1 cellular context compared by ENCODE assay signal in the genomic region with DNA sequence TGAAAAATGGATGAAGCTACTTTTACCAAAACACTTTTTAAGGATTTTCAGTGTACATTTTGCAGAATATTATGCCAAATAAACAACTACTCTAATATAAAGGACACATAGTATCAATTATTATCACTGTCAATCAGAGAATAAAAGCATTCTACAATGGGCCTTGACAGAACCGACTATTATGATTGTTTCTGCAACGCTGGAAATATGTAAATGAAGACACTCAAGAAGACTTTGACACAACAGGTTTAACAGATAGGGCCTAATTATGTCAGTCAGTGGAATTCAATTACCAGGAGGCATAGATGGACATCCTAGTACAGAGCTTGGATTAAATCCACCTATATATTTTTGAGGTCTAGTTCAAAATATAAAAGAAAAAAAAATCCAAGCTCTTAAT.
TF ChIP-seq lines count a peak whose summit lies in the region.

No MANE protein-coding gene starts in this region.

TF ChIP-seq in K562, 482 proteins besides CTCF, POLR2A, EP300 and RAD21 (continued from another document):
- TF ChIP-seq, protein P1, sequence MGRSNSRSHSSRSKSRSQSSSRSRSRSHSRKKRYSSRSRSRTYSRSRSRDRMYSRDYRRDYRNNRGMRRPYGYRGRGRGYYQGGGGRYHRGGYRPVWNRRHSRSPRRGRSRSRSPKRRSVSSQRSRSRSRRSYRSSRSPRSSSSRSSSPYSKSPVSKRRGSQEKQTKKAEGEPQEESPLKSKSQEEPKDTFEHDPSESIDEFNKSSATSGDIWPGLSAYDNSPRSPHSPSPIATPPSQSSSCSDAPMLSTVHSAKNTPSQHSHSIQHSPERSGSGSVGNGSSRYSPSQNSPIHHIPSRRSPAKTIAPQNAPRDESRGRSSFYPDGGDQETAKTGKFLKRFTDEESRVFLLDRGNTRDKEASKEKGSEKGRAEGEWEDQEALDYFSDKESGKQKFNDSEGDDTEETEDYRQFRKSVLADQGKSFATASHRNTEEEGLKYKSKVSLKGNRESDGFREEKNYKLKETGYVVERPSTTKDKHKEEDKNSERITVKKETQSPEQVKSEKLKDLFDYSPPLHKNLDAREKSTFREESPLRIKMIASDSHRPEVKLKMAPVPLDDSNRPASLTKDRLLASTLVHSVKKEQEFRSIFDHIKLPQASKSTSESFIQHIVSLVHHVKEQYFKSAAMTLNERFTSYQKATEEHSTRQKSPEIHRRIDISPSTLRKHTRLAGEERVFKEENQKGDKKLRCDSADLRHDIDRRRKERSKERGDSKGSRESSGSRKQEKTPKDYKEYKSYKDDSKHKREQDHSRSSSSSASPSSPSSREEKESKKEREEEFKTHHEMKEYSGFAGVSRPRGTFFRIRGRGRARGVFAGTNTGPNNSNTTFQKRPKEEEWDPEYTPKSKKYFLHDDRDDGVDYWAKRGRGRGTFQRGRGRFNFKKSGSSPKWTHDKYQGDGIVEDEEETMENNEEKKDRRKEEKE (IDR thresholded peaks at IDR 0.05; ENCODE audit: borderline replicate concordance in 1 of 2, control insufficient read depth in 1 of 2, low read depth in 2 of 2, low read length in 1 of 2), result no peak
- TF ChIP-seq ZNF232 (CRISPR knock-in tag; IDR thresholded peaks at IDR 0.05) (no peak), PCBP1 (IDR thresholded peaks at IDR 0.05; ENCODE audit: low read depth, low read length, poor library complexity, severe bottlenecking) (no peak), DPF2 (IDR thresholded peaks at IDR 0.05) (no peak), IFI16 (CRISPR knock-in tag; IDR thresholded peaks at IDR 0.05) (no peak), DMBX1 (CRISPR knock-in tag; IDR thresholded peaks at IDR 0.05; ENCODE audit: borderline replicate concordance) (no peak), JUND (IDR thresholded peaks at IDR 0.05; ENCODE audit: borderline replicate concordance, low read depth, low read length) (no peak), JUND (tag; IDR thresholded peaks at IDR 0.05; ENCODE audit: borderline replicate concordance, low read depth, low read length) (no peak), RBM15 (IDR thresholded peaks at IDR 0.05; ENCODE audit: insufficient read depth, low read length) (no peak), ZNF354B (CRISPR knock-in tag; IDR thresholded peaks at IDR 0.05) (no peak), ZFP36 (IDR thresholded peaks at IDR 0.05; ENCODE audit: low read depth, low read length, partially characterized antibody) (no peak)
- TF ChIP-seq, protein P2, sequence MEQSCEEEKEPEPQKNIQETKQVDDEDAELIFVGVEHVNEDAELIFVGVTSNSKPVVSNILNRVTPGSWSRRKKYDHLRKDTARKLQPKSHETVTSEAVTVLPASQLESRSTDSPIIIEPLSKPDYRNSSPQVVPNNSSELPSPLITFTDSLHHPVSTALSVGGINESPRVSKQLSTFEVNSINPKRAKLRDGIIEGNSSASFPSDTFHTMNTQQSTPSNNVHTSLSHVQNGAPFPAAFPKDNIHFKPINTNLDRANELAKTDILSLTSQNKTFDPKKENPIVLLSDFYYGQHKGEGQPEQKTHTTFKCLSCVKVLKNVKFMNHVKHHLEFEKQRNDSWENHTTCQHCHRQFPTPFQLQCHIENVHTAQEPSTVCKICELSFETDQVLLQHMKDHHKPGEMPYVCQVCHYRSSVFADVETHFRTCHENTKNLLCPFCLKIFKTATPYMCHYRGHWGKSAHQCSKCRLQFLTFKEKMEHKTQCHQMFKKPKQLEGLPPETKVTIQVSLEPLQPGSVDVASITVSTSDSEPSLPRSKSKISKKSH (CRISPR knock-in tag; IDR thresholded peaks at IDR 0.05), result no peak
TF ChIP-seq in K562: peak in this region for 0.
